ENCODE assay signal across 1 cellular context in the genomic region with DNA sequence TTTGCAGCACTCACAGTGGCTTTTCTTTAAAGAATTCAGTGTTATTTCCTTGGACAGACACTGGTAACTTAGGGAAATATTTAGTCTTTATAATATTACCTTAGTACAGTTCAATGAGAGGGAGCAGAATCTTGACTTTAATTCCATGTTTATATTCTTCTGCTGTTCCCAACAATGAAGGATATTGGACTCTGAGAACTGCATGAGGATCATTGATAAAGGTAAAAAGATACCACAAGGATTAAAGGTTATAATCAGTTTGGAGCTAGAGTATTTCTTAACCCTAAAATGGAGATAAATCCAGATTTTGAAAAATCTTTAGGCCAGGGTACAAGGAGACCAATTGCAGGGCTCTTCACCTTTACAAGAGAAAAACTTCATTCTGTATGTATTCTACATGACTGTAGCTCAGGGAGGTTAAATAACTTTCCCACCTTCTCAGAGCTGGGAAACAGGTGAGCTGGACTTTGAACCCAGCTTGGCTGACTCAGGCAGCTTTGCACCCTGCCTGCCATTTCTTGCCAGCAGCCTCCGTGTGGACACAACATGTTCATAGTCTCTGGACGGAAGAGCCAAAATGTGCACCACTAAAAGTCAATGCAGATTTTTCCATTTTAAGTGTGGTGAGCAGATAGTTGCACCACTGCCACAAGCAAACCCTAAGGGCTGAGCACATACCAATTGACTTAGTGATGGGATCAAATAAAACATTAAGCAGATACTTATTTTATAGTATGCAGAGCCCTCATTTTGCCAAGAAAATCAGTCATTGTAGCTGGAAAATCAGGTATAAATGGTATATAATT.
A peak's percentile ranks its signal among the peaks of the same experiment; 100 is the strongest.
TF ChIP-seq lines count a peak whose summit lies in the region.

No MANE protein-coding gene starts in this region.

TF ChIP-seq in HepG2, 621 proteins besides CTCF, POLR2A, EP300 and RAD21 (continued from another document and continues in another):
- no peak for TF ChIP-seq ZNF510 (CRISPR knock-in tag; IDR thresholded peaks at IDR 0.05; ENCODE audit: low read depth)
- no peak for TF ChIP-seq ZNF263 (CRISPR knock-in tag; IDR thresholded peaks at IDR 0.05)
- TF ChIP-seq ETV6 (CRISPR knock-in tag; conservative IDR thresholded peaks at IDR 0.05), result no peak
- TF ChIP-seq ZSCAN22 (CRISPR knock-in tag; IDR thresholded peaks at IDR 0.05), result 0 out of 2 replicates have a peak, but pooled peaks have one; percentile 35
- TF ChIP-seq RFX5 (IDR thresholded peaks at IDR 0.05; ENCODE audit: low read depth, low read length), result no peak
- TF ChIP-seq, protein P1, sequence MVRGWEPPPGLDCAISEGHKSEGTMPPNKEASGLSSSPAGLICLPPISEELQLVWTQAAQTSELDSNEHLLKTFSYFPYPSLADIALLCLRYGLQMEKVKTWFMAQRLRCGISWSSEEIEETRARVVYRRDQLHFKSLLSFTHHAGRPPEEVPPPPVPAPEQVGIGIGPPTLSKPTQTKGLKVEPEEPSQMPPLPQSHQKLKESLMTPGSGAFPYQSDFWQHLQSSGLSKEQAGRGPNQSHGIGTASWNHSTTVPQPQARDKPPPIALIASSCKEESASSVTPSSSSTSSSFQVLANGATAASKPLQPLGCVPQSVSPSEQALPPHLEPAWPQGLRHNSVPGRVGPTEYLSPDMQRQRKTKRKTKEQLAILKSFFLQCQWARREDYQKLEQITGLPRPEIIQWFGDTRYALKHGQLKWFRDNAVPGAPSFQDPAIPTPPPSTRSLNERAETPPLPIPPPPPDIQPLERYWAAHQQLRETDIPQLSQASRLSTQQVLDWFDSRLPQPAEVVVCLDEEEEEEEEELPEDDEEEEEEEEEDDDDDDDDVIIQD (CRISPR knock-in tag; IDR thresholded peaks at IDR 0.05; ENCODE audit: low read depth), result peak; percentile 93; the same call in 1 of the 2 replicates
- peak; percentile 87 for TF ChIP-seq FOXA3 (CRISPR knock-in tag; IDR thresholded peaks at IDR 0.05)
- TF ChIP-seq, protein P2, sequence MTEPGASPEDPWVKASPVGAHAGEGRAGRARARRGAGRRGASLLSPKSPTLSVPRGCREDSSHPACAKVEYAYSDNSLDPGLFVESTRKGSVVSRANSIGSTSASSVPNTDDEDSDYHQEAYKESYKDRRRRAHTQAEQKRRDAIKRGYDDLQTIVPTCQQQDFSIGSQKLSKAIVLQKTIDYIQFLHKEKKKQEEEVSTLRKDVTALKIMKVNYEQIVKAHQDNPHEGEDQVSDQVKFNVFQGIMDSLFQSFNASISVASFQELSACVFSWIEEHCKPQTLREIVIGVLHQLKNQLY (CRISPR knock-in tag; IDR thresholded peaks at IDR 0.05), result peak; percentile 40; the same call in 1 of the 2 replicates
- TF ChIP-seq, protein P3, sequence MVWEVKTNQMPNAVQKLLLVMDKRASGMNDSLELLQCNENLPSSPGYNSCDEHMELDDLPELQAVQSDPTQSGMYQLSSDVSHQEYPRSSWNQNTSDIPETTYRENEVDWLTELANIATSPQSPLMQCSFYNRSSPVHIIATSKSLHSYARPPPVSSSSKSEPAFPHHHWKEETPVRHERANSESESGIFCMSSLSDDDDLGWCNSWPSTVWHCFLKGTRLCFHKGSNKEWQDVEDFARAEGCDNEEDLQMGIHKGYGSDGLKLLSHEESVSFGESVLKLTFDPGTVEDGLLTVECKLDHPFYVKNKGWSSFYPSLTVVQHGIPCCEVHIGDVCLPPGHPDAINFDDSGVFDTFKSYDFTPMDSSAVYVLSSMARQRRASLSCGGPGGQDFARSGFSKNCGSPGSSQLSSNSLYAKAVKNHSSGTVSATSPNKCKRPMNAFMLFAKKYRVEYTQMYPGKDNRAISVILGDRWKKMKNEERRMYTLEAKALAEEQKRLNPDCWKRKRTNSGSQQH (CRISPR knock-in tag; IDR thresholded peaks at IDR 0.05; ENCODE audit: low read depth), result no peak
- TF ChIP-seq ZNF644 (CRISPR knock-in tag; IDR thresholded peaks at IDR 0.05; ENCODE audit: low read depth), result peak; percentile 100
- TF ChIP-seq PAF1 (CRISPR knock-in tag; IDR thresholded peaks at IDR 0.05), result 0 out of 2 replicates have a peak, but pooled peaks have one; percentile 70
- TF ChIP-seq ELF3 (CRISPR knock-in tag; IDR thresholded peaks at IDR 0.05), result peak; percentile 92
- TF ChIP-seq FOSL2 (CRISPR knock-in tag; IDR thresholded peaks at IDR 0.05), result peak; percentile 97
- TF ChIP-seq, protein P4, sequence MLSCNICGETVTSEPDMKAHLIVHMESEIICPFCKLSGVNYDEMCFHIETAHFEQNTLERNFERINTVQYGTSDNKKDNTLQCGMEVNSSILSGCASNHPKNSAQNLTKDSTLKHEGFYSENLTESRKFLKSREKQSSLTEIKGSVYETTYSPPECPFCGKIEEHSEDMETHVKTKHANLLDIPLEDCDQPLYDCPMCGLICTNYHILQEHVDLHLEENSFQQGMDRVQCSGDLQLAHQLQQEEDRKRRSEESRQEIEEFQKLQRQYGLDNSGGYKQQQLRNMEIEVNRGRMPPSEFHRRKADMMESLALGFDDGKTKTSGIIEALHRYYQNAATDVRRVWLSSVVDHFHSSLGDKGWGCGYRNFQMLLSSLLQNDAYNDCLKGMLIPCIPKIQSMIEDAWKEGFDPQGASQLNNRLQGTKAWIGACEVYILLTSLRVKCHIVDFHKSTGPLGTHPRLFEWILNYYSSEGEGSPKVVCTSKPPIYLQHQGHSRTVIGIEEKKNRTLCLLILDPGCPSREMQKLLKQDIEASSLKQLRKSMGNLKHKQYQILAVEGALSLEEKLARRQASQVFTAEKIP (CRISPR knock-in tag; IDR thresholded peaks at IDR 0.05; ENCODE audit: borderline replicate concordance), result no peak
- TF ChIP-seq SP1 (IDR thresholded peaks at IDR 0.05), result no peak
- peak; percentile 15; the same call in 1 of the 2 replicates for TF ChIP-seq SP1 (CRISPR knock-in tag; IDR thresholded peaks at IDR 0.05)
- TF ChIP-seq SMARCE1 (IDR thresholded peaks at IDR 0.05; ENCODE audit: borderline replicate concordance), result no peak
- TF ChIP-seq SRSF1 (optimal IDR thresholded peaks at IDR 0.05; ENCODE audit: low read depth, low read length), result no peak
- TF ChIP-seq, protein P5, sequence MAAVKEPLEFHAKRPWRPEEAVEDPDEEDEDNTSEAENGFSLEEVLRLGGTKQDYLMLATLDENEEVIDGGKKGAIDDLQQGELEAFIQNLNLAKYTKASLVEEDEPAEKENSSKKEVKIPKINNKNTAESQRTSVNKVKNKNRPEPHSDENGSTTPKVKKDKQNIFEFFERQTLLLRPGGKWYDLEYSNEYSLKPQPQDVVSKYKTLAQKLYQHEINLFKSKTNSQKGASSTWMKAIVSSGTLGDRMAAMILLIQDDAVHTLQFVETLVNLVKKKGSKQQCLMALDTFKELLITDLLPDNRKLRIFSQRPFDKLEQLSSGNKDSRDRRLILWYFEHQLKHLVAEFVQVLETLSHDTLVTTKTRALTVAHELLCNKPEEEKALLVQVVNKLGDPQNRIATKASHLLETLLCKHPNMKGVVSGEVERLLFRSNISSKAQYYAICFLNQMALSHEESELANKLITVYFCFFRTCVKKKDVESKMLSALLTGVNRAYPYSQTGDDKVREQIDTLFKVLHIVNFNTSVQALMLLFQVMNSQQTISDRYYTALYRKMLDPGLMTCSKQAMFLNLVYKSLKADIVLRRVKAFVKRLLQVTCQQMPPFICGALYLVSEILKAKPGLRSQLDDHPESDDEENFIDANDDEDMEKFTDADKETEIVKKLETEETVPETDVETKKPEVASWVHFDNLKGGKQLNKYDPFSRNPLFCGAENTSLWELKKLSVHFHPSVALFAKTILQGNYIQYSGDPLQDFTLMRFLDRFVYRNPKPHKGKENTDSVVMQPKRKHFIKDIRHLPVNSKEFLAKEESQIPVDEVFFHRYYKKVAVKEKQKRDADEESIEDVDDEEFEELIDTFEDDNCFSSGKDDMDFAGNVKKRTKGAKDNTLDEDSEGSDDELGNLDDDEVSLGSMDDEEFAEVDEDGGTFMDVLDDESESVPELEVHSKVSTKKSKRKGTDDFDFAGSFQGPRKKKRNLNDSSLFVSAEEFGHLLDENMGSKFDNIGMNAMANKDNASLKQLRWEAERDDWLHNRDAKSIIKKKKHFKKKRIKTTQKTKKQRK (IDR thresholded peaks at IDR 0.05; ENCODE audit: low read length), result no peak
- no peak for TF ChIP-seq BORCS8-MEF2B (CRISPR knock-in tag; IDR thresholded peaks at IDR 0.05)
- TF ChIP-seq DPF2 (CRISPR knock-in tag; IDR thresholded peaks at IDR 0.05; ENCODE audit: borderline replicate concordance, low read depth), result 0 out of 2 replicates have a peak, but pooled peaks have one; percentile 31
- no peak for TF ChIP-seq FOXJ3 (CRISPR knock-in tag; IDR thresholded peaks at IDR 0.05; ENCODE audit: borderline replicate concordance)
- TF ChIP-seq, protein P6, sequence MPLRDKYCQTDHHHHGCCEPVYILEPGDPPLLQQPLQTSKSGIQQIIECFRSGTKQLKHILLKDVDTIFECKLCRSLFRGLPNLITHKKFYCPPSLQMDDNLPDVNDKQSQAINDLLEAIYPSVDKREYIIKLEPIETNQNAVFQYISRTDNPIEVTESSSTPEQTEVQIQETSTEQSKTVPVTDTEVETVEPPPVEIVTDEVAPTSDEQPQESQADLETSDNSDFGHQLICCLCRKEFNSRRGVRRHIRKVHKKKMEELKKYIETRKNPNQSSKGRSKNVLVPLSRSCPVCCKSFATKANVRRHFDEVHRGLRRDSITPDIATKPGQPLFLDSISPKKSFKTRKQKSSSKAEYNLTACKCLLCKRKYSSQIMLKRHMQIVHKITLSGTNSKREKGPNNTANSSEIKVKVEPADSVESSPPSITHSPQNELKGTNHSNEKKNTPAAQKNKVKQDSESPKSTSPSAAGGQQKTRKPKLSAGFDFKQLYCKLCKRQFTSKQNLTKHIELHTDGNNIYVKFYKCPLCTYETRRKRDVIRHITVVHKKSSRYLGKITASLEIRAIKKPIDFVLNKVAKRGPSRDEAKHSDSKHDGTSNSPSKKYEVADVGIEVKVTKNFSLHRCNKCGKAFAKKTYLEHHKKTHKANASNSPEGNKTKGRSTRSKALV (CRISPR knock-in tag; IDR thresholded peaks at IDR 0.05), result no peak
- TF ChIP-seq FOXK1 (CRISPR knock-in tag; IDR thresholded peaks at IDR 0.05; ENCODE audit: borderline replicate concordance, low read depth), result peak; percentile 74
- TF ChIP-seq ZNF367 (CRISPR knock-in tag; IDR thresholded peaks at IDR 0.05; ENCODE audit: borderline replicate concordance), result no peak
- TF ChIP-seq ZBTB20 (CRISPR knock-in tag; IDR thresholded peaks at IDR 0.05; ENCODE audit: borderline replicate concordance, low read depth), result peak; percentile 95
- TF ChIP-seq ZNF780A (CRISPR knock-in tag; IDR thresholded peaks at IDR 0.05), result peak; percentile 98
- no peak for TF ChIP-seq U2AF2 (IDR thresholded peaks at IDR 0.05; ENCODE audit: low read depth, low read length)
- TF ChIP-seq, protein P7, sequence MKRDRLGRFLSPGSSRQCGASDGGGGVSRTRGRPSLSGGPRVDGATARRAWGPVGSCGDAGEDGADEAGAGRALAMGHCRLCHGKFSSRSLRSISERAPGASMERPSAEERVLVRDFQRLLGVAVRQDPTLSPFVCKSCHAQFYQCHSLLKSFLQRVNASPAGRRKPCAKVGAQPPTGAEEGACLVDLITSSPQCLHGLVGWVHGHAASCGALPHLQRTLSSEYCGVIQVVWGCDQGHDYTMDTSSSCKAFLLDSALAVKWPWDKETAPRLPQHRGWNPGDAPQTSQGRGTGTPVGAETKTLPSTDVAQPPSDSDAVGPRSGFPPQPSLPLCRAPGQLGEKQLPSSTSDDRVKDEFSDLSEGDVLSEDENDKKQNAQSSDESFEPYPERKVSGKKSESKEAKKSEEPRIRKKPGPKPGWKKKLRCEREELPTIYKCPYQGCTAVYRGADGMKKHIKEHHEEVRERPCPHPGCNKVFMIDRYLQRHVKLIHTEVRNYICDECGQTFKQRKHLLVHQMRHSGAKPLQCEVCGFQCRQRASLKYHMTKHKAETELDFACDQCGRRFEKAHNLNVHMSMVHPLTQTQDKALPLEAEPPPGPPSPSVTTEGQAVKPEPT (CRISPR knock-in tag; IDR thresholded peaks at IDR 0.05; ENCODE audit: low read depth), result no peak
- TF ChIP-seq MEIS1 (CRISPR knock-in tag; IDR thresholded peaks at IDR 0.05; ENCODE audit: borderline replicate concordance), result 0 out of 2 replicates have a peak, but pooled peaks have one; percentile 31
- TF ChIP-seq, protein P8, sequence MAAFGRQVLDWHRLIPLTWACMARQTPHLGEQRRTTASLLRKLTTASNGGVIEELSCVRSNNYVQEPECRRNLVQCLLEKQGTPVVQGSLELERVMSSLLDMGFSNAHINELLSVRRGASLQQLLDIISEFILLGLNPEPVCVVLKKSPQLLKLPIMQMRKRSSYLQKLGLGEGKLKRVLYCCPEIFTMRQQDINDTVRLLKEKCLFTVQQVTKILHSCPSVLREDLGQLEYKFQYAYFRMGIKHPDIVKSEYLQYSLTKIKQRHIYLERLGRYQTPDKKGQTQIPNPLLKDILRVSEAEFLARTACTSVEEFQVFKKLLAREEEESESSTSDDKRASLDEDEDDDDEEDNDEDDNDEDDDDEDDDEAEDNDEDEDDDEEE (CRISPR knock-in tag; IDR thresholded peaks at IDR 0.05), result 0 out of 2 replicates have a peak, but pooled peaks have one; percentile 47
- TF ChIP-seq ARNTL (CRISPR knock-in tag; IDR thresholded peaks at IDR 0.05), result no peak
- 0 out of 2 replicates have a peak, but pooled peaks have one; percentile 44 for TF ChIP-seq GATAD1 (CRISPR knock-in tag; IDR thresholded peaks at IDR 0.05)
- TF ChIP-seq ZNF264 (CRISPR knock-in tag; IDR thresholded peaks at IDR 0.05), result peak; percentile 60; the same call in 1 of the 2 replicates
- peak; percentile 70 for TF ChIP-seq RARA (CRISPR knock-in tag; IDR thresholded peaks at IDR 0.05)
- no peak for TF ChIP-seq ZNF737 (CRISPR knock-in tag; IDR thresholded peaks at IDR 0.05; ENCODE audit: borderline replicate concordance)
- no peak for TF ChIP-seq NFYB (CRISPR knock-in tag; IDR thresholded peaks at IDR 0.05)
